20 cellular contexts compared by ENCODE assay signal in the genomic region with DNA sequence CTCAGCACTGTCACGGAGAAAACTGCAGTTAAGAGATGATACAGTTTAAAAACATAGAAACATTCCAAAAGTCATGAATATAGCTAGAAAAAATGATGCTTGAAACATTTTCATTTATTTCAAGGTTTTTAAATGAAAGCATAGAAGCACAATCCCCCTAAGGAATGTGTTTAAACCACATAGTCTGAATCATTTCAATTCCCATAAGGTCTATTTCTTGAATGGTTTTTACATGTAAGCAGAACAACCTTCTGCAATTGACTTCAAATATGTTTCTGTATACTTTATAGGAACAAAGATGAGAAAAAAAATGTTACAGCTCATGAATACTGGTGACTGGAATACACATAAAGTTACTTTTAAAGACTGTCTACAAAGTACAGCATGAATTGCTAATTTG.
"Had no signal": no experiment of that assay in that cellular context is flagged by ENCODE, and none has a peak within 500 bp of the region (broad histone marks: within the 10 kb centered on the region; RNA-seq: fewer than 3 reads in every experiment).

No MANE protein-coding gene starts in this region.

- H3K27me3 ChIP-seq: dorsolateral prefrontal cortex, left lung, neutrophil, stomach, upper lobe of right lung had no signal

- ATAC-seq: activated CD8-positive, alpha-beta T cell treated with anti-CD3 and anti-CD28 coated beads for 36 hours; activated T-cell treated with anti-CD3 and anti-CD28 coated beads, Interleukin-2, amount 50 U/mL, for 72 hours; left lung; natural killer cell; right cardiac atrium; upper lobe of right lung had no signal

- H3K4me1 ChIP-seq: left lung, prostate gland, stomach, upper lobe of right lung had no signal

- H3K9me3 ChIP-seq: left lung, neutrophil, prostate gland, SK-N-SH, stomach, thoracic aorta, upper lobe of right lung had no signal

- H3K9ac ChIP-seq: SK-N-SH had no signal

- DNase-seq: activated CD8-positive, alpha-beta memory T cell treated with anti-CD3 and anti-CD28 coated beads, Interleukin-2, amount 50 U/mL, for 4 hours; activated CD8-positive, alpha-beta T cell treated with anti-CD3 and anti-CD28 coated beads for 36 hours; activated gamma-delta T cell treated with Interleukin-2 at 50 U/mL for 16 hours; activated T-cell treated with anti-CD3 and anti-CD28 coated beads, Interleukin-2, amount 50 U/mL, for 72 hours; dorsolateral prefrontal cortex; endodermal cell; hippocampal formation; kidney; left lung; natural killer cell; right cardiac atrium; SK-N-SH; stomach; T-helper 1 cell; T1000; upper lobe of right lung; WERI-Rb-1 had no signal

- H3K4me3 ChIP-seq: dorsolateral prefrontal cortex, left lung, prostate gland, stomach, thoracic aorta, upper lobe of right lung had no signal

- H3K36me3 ChIP-seq: left lung, neutrophil, prostate gland, stomach, thoracic aorta, upper lobe of right lung, WERI-Rb-1 had no signal

- H3K4me2 ChIP-seq: SK-N-SH had no signal

- H3K27ac ChIP-seq: dorsolateral prefrontal cortex, left lung, neutrophil, prostate gland, stomach, thoracic aorta, upper lobe of right lung, WERI-Rb-1 had no signal
